26 cellular contexts compared by ENCODE assay signal in the genomic region with DNA sequence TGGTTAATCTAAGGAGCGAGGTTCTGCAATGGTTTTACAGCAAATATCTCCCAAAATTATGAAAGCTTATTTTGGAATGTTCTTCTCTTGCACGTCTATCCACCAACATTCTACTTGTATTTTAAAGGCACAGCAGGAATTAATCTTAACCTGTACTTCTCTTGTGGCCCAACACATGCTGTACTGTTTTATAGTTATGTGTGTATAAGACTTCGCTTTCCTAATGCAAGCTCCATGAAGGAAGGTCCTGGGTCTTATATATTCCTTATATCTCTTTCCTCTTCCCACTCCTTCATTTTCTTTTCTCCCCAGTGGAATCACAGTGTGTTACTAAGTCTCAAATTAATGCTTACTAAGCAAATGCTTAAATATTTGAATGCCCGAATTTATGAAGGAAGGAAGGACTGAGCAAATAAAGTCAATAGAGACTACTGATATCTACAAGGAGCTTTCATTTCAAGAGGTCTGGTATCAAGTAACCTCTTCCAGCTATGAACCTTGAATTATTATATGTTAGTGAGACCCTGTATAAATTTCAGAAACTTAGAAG. TPM values are rescaled to one million over a fixed set of nuclear protein-coding genes. Genes with fewer than 3 reads are reported as not detected.
DNase-seq lines count a peak whose midpoint lies in the region; ATAC-seq, FAIRE-seq and TF ChIP-seq lines count a peak whose summit lies in the region.
"Had no signal": no experiment of that assay in that cellular context is flagged by ENCODE, and none has a peak within 500 bp of the region (broad histone marks: within the 10 kb centered on the region; RNA-seq: fewer than 3 reads in every experiment).

No MANE protein-coding gene starts in this region.

- H2BK20ac ChIP-seq in IMR-90 (ENCODE audit: low read depth, low read length) = no peak overlapping the region

- H3K9me3 ChIP-seq in A549 = no peaks in the 10 kb centered on the region
- no peaks in the 10 kb centered on the region for H3K9me3 ChIP-seq in IMR-90 (ENCODE audit: control insufficient read depth, insufficient read depth, low read length)
- no peaks in the 10 kb centered on the region for H3K9me3 ChIP-seq in SK-N-MC (ENCODE audit: low read depth, low read length)
- no peaks in the 10 kb centered on the region for H3K9me3 ChIP-seq in mesodermal cell (ENCODE audit: control insufficient read depth, low read length)
- H3K9me3 ChIP-seq in CD4-positive, alpha-beta T cell (ENCODE audit: control insufficient read depth, low read length) = no peaks in the 10 kb centered on the region
- no peaks in the 10 kb centered on the region for H3K9me3 ChIP-seq in MG63
- H3K9me3 ChIP-seq: BE2C, Caco-2, Peyer's patch, SJCRH30 had no signal

- H3K79me1 ChIP-seq in IMR-90 (ENCODE audit: low read depth in 1 of 2, low read length in 2 of 2) = no peaks in the 10 kb centered on the region

- no peak overlapping the region for H4K91ac ChIP-seq in IMR-90 (ENCODE audit: insufficient read depth, low read depth, low read length)

- CTCF ChIA-PET in A549 (lab: Yijun Ruan, JAX) = no interaction called here
- CTCF ChIA-PET in IMR-90 (lab: Yijun Ruan, JAX) = no interaction called here
- CTCF ChIA-PET in CD4-positive, alpha-beta T cell (lab: Charles Lee) = no interaction called here

- no peak overlapping the region for H3K4ac ChIP-seq in IMR-90 (ENCODE audit: low read depth, low read length)

- H3K4me1 ChIP-seq in A549 (no peaks in the 10 kb centered on the region), IMR-90 (ENCODE audit: control insufficient read depth, insufficient read depth, low read length) (no peaks in the 10 kb centered on the region), mesodermal cell (ENCODE audit: control insufficient read depth, insufficient read depth, low read length, poor library complexity, severe bottlenecking) (peaks cover 7% of the 10 kb centered on the region)
- H3K4me1 ChIP-seq: BE2C, Caco-2, Peyer's patch, SJCRH30 had no signal

- H3K27ac Mint-ChIP-seq in CD4-positive, alpha-beta T cell = no peak overlapping the region
- H3K27ac Mint-ChIP-seq: IgD-negative memory B cell had no signal

- peaks cover 19% of the 10 kb centered on the region for H3K4me1 Mint-ChIP-seq in CD4-positive, alpha-beta T cell (ENCODE audit: low read depth)

- H3K14ac ChIP-seq in IMR-90 (replicated peaks; ENCODE audit: low read depth, low read length) = no peak overlapping the region

- H4K5ac ChIP-seq in IMR-90 (ENCODE audit: low read depth, low read length) = no peak overlapping the region

- H3K18ac ChIP-seq in IMR-90 (ENCODE audit: low read depth, low read length) = no peak overlapping the region

- POLR2A ChIA-PET in A549 (lab: Yijun Ruan, JAX) (no interaction called here), IMR-90 (lab: Charles Lee; ENCODE audit: unreplicated experiment) (no interaction called here)
- POLR2A ChIA-PET in CD4-positive, alpha-beta T cell (lab: Charles Lee) = no interaction called here

- H3K36me3 ChIP-seq in IMR-90 (ENCODE audit: control insufficient read depth, insufficient read depth, low read length) = no peaks in the 10 kb centered on the region
- no peaks in the 10 kb centered on the region for H3K36me3 ChIP-seq in SK-N-MC (ENCODE audit: insufficient read depth, low read length)
- no peaks in the 10 kb centered on the region for H3K36me3 ChIP-seq in mesodermal cell (ENCODE audit: control insufficient read depth, insufficient read depth, low read length)
- H3K36me3 ChIP-seq in MG63 = no peaks in the 10 kb centered on the region
- H3K36me3 ChIP-seq: BE2C, Peyer's patch, SJCRH30 had no signal

- no peaks in the 10 kb centered on the region for H3K27me3 Mint-ChIP-seq in CD4-positive, alpha-beta T cell

- in situ Hi-C loops in IMR-90 (cut with MboI; ENCODE audit: low sequenced_read_pairs) = no loop called here

- TF ChIP-seq POLR2A in A549 (IDR thresholded peaks at IDR 0.05; ENCODE audit: low read length) (no peak), IMR-90 (IDR thresholded peaks at IDR 0.05; ENCODE audit: low read depth, low read length) (no peak)

- no peak overlapping the region for H2AFZ ChIP-seq in IMR-90 (replicated peaks; ENCODE audit: low read length, poor library complexity)

- H2BK5ac ChIP-seq in IMR-90 (ENCODE audit: low read depth, low read length, poor library complexity, severe bottlenecking) = no peak overlapping the region

- DNase-seq in A549 (ENCODE audit: low read depth in 1 of 2, low spot score in 1 of 2) (no peak), IMR-90 (no peak), SK-N-MC (ENCODE audit: low read depth, low spot score) (no peak), MG63 (no peak), dermis blood vessel endothelial cell (no peak)
- no peak for DNase-seq in CD4-positive, alpha-beta T cell
- DNase-seq: BE2C; Caco-2; DMS 273 treated with DMSO at 0.1 percent for 48 hours; DMS79 treated with DMSO at 0.1 percent for 48 hours; GOT3; NCI-H1092 treated with DMSO at 0.1 percent for 48 hours; NCI-H1436 treated with DMSO at 0.1 percent for 48 hours; NCI-H1930; NCI-H226; NCI-H510A treated with DMSO at 0.1 percent for 48 hours; NCI-H748 treated with DMSO at 0.1 percent for 48 hours; NK-92 treated with Interleukin-12 subunit alpha and Interleukin-12 subunit beta, amount 100 ng/mL, for 24 hours; Peyer's patch; T-helper 1 cell had no signal

- H2BK120ac ChIP-seq in IMR-90 (ENCODE audit: low read depth, low read length) = no peak overlapping the region

- no peak overlapping the region for H2BK15ac ChIP-seq in IMR-90 (ENCODE audit: low read depth, low read length)

- H3K9me1 ChIP-seq in IMR-90 (ENCODE audit: insufficient read depth, low read length) = no peaks in the 10 kb centered on the region

- H3K4me2 ChIP-seq in A549 = no peak overlapping the region
- no peak overlapping the region for H3K4me2 ChIP-seq in IMR-90 (ENCODE audit: low read depth, low read length)

- dilution Hi-C loops in IMR-90 (cut with HindIII; ENCODE audit: low sequenced_read_pairs, unreplicated experiment) = no loop called here

- H3K27ac ChIP-seq in A549 (no peak overlapping the region), IMR-90 (ENCODE audit: insufficient read depth, low read length) (no peak overlapping the region), SK-N-MC (peak overlapping the region; percentile 65), mesodermal cell (ENCODE audit: low read depth, low read length, severe bottlenecking) (peak overlapping the region; percentile 7)
- no peak overlapping the region for H3K27ac ChIP-seq in CD4-positive, alpha-beta T cell (ENCODE audit: low read depth, low read length)
- H3K27ac ChIP-seq: Peyer's patch, SJCRH30 had no signal

- no peaks in the 10 kb centered on the region for H3K9me3 Mint-ChIP-seq in CD4-positive, alpha-beta T cell
- H3K9me3 Mint-ChIP-seq: IgD-negative memory B cell had no signal

- H2AK9ac ChIP-seq in IMR-90 (replicated peaks; ENCODE audit: low read depth, low read length, poor library complexity) = no peak overlapping the region

- H3K36me3 Mint-ChIP-seq in CD4-positive, alpha-beta T cell (ENCODE audit: low read depth) = no peaks in the 10 kb centered on the region
- H3K36me3 Mint-ChIP-seq: IgD-negative memory B cell had no signal

- no peak for ATAC-seq in A549
- no peak; the same call in 1 of the 2 replicates for ATAC-seq in IMR-90 (ENCODE audit: low read depth)
- ATAC-seq in CD4-positive, alpha-beta T cell (ENCODE audit: poor library complexity) = no peak
- ATAC-seq: GM12878 had no signal

- H2AK5ac ChIP-seq in IMR-90 (ENCODE audit: low read depth, low read length) = no peak overlapping the region

- no peaks in the 10 kb centered on the region for H4K20me1 ChIP-seq in IMR-90 (ENCODE audit: insufficient read depth, low read length)

- no peak overlapping the region for H3K4me3 Mint-ChIP-seq in CD4-positive, alpha-beta T cell
- H3K4me3 Mint-ChIP-seq: IgD-negative memory B cell had no signal

- no peak for FAIRE-seq in A549 (lab: Jason Lieb, UNC)
- FAIRE-seq: A204.1, GM12878 had no signal

- TF ChIP-seq RAD21 in A549 (conservative IDR thresholded peaks at IDR 0.05 in 1 of 2, IDR thresholded peaks at IDR 0.05 in 1 of 2) (no peak), IMR-90 (IDR thresholded peaks at IDR 0.05; ENCODE audit: low read length) (no peak)

- no peak overlapping the region for H3K9ac ChIP-seq in IMR-90 (ENCODE audit: low read depth, low read length)
- no peak overlapping the region for H3K9ac ChIP-seq in SK-N-MC (ENCODE audit: insufficient read length)

- H3K56ac ChIP-seq in IMR-90 (ENCODE audit: extremely low read depth, insufficient read depth, low read length) = no peak overlapping the region

- TF ChIP-seq CTCF in A549 (IDR thresholded peaks at IDR 0.05) (no peak), IMR-90 (conservative IDR thresholded peaks at IDR 0.05; ENCODE audit: low read depth, low read length) (no peak)
- TF ChIP-seq CTCF in CD4-positive, alpha-beta T cell (IDR thresholded peaks at IDR 0.05) = no peak

- intact Hi-C loops in IMR-90 (cut with micrococcal nuclease) = no loop called here
- intact Hi-C loops in CD4-positive, alpha-beta T cell (cut with DNase I, micrococcal nuclease) = no loop called here

- H4K8ac ChIP-seq in IMR-90 (ENCODE audit: low read depth in 2 of 2, low read length in 2 of 2) = no peak overlapping the region

- no peaks in the 10 kb centered on the region for H3K27me3 ChIP-seq in IMR-90 (ENCODE audit: control insufficient read depth, insufficient read depth, low read length)
- H3K27me3 ChIP-seq in CD4-positive, alpha-beta T cell (ENCODE audit: control insufficient read depth, insufficient read depth, low read length) = no peaks in the 10 kb centered on the region
- no peaks in the 10 kb centered on the region for H3K27me3 ChIP-seq in MG63
- H3K27me3 ChIP-seq: BE2C, Peyer's patch, SJCRH30 had no signal

- 69% methylated on average over 4 of the region's 4 CpGs for WGBS in A549 (ENCODE audit: missing lambda C conversion rate)
- no CpG with 5 or more reads among the region's 4 CpGs for WGBS in IMR-90 (ENCODE audit: extremely low coverage in 2 of 2, insufficient read length in 1 of 2), 2 experiments
- WGBS in mesodermal cell (ENCODE audit: insufficient coverage in 2 of 2), 2 experiments = no CpG with 5 or more reads among the region's 4 CpGs

- no peak overlapping the region for H3K4me3 ChIP-seq in A549
- no peak overlapping the region for H3K4me3 ChIP-seq in IMR-90 (ENCODE audit: insufficient read depth, low read depth, low read length)
- H3K4me3 ChIP-seq in SK-N-MC = peak overlapping the region; percentile 18; the same call in 1 of the 2 replicates
- no peak overlapping the region for H3K4me3 ChIP-seq in mesodermal cell (ENCODE audit: extremely low read depth, insufficient read depth, low read length, poor library complexity, severe bottlenecking)
- no peak overlapping the region for H3K4me3 ChIP-seq in MG63
- H3K4me3 ChIP-seq: GM12878, Peyer's patch, SJCRH30 had no signal

- H3K23ac ChIP-seq in IMR-90 (ENCODE audit: low read depth, low read length) = no peak overlapping the region

- TF ChIP-seq EP300 in A549 (IDR thresholded peaks at IDR 0.05) = no peak

- BruUV-seq in IMR-90 (replicated peaks; lab: Mats Ljungman, UMichigan) = no TSS peak

RNA-seq across cellular contexts. Expression of a gene that starts 14.0 kb away (rescaled TPM):
- polyA plus RNA-seq in A549 (2011; rRNA removed) (0.08 and 0.10 TPM in 2 replicates), A549 (2017; fragmentation: RNase III; extraction: RNeasy Plus Mini Kit Qiagen cat#74134 plus additional on column Dnase treatment) (0.03 to 0.09 TPM in 2 of 3 replicates, not detected in the other), IMR-90 (2012; rRNA removed) (0.16 and 0.22 TPM in 2 replicates)
- polyA plus RNA-seq in A549 (2012; cell fraction: cytosol; rRNA removed) = not detected in 2 replicates
- polyA plus RNA-seq in A549 (2012; cell fraction: nucleus; rRNA removed) = not detected in 2 replicates
- 0.12 and 0.15 TPM in 2 replicates for polyA minus RNA-seq in A549 (2011; rRNA and poly(A)+ RNA removed)
- total RNA-seq in IMR-90 (2012; rRNA removed) (0.36 and 0.56 TPM in 2 replicates), dermis blood vessel endothelial cell (not detected in 2 replicates)
- 0.08 and 0.84 TPM in 2 replicates for polyA plus RNA-seq in IMR-90 (2012; cell fraction: cytosol; rRNA removed)
- 0.14 and 0.57 TPM in 2 replicates for polyA plus RNA-seq in IMR-90 (2012; cell fraction: nucleus; rRNA removed; ENCODE audit: low replicate concordance)
- polyA plus RNA-seq in mesodermal cell (2013, experiment 1 of 2) = 1.4 TPM
- polyA plus RNA-seq in mesodermal cell (2013, experiment 2 of 2) = 0.96 TPM
- total RNA-seq in CD4-positive, alpha-beta T cell = not detected
- 0.25 TPM in 1 of 2 replicates, not detected in the other for total RNA-seq in MG63 (2014; rRNA removed; shearing (Covaris generic); ENCODE audit: low replicate concordance)
- total RNA-seq: Caco-2, GM12878, HT1080, SJCRH30 had no signal
- polyA plus RNA-seq: GM12878, IgD-negative memory B cell had no signal

Comparison
In these comparisons a context has a peak if more than half of its experiments do, and no peak if none do; other contexts are left out.
1. H3K27ac ChIP-seq: peak in SK-N-MC (single experiment) and mesodermal cell (single experiment); none in A549 (0 of 2), IMR-90 (single experiment) and CD4-positive, alpha-beta T cell (single experiment).